8 cellular contexts compared by ENCODE assay signal in genomic region chr4:2441393-2442174, GRCh38. TPM values are rescaled to one million over a fixed set of nuclear protein-coding genes. Genes with fewer than 3 reads are reported as not detected.
DNase-seq lines count a peak whose midpoint lies in the region; ATAC-seq, FAIRE-seq and TF ChIP-seq lines count a peak whose summit lies in the region.

No MANE protein-coding gene starts in this region.

- H3K79me2 ChIP-seq in smooth muscle cell (ENCODE audit: low read depth) = no peaks in the 10 kb centered on the region

- peak; percentile 99 for ATAC-seq in CD4-positive, alpha-beta T cell (ENCODE audit: poor library complexity)
- ATAC-seq in HG03565 (IDR thresholded peaks at IDR 0.05; ENCODE audit: unreplicated experiment) (peak; percentile 76), HG03442 (IDR thresholded peaks at IDR 0.05; ENCODE audit: unreplicated experiment) (no peak)
- peak; percentile 96 for ATAC-seq in activated T-helper 17 cell treated with anti-CD3 and anti-CD28 coated beads, Interleukin-2, amount 50 U/mL, for 72 hours (replicated peaks)

- H3K36me3 Mint-ChIP-seq in CD4-positive, alpha-beta T cell (ENCODE audit: low read depth) = no peaks in the 10 kb centered on the region
- H3K36me3 Mint-ChIP-seq in activated T-helper 17 cell treated with anti-CD3 and anti-CD28 coated beads, Interleukin-2, amount 50 U/mL, for 72 hours (ENCODE audit: low read depth) = no peaks in the 10 kb centered on the region
- H3K36me3 Mint-ChIP-seq in glutamatergic neuron (ENCODE audit: unreplicated experiment) = no peaks in the 10 kb centered on the region

- no peaks in the 10 kb centered on the region for H3K4me1 Mint-ChIP-seq in CD4-positive, alpha-beta T cell (ENCODE audit: low read depth)
- H3K4me1 Mint-ChIP-seq in activated T-helper 17 cell treated with anti-CD3 and anti-CD28 coated beads, Interleukin-2, amount 50 U/mL, for 72 hours = no peaks in the 10 kb centered on the region
- no peaks in the 10 kb centered on the region for H3K4me1 Mint-ChIP-seq in glutamatergic neuron (ENCODE audit: low read depth, unreplicated experiment)

- no peaks in the 10 kb centered on the region for H4K20me1 ChIP-seq in smooth muscle cell (ENCODE audit: low read depth)

- H3K4me2 ChIP-seq in smooth muscle cell = no peak overlapping the region

- no peak overlapping the region for H3K27ac ChIP-seq in CD4-positive, alpha-beta T cell (ENCODE audit: low read depth, low read length)
- H3K27ac ChIP-seq in smooth muscle cell (ENCODE audit: low read depth) = no peak overlapping the region

- no peak overlapping the region for H3K4me3 ChIP-seq in smooth muscle cell

- H3K27ac Mint-ChIP-seq in CD4-positive, alpha-beta T cell = no peak overlapping the region
- H3K27ac Mint-ChIP-seq in activated T-helper 17 cell treated with anti-CD3 and anti-CD28 coated beads, Interleukin-2, amount 50 U/mL, for 72 hours = peak overlapping the region; percentile 63
- H3K27ac Mint-ChIP-seq in glutamatergic neuron (ENCODE audit: unreplicated experiment) = no peak overlapping the region

- TF ChIP-seq CTCF in CD4-positive, alpha-beta T cell (IDR thresholded peaks at IDR 0.05) = peak; percentile 69
- TF ChIP-seq CTCF in glutamatergic neuron (IDR thresholded peaks at IDR 0.05; ENCODE audit: partially characterized antibody, unreplicated experiment) (peak; percentile 67), smooth muscle cell (IDR thresholded peaks at IDR 0.05; ENCODE audit: borderline replicate concordance, insufficient read depth, poor library complexity, severe bottlenecking) (peak; percentile 59)

- CTCF ChIA-PET in CD4-positive, alpha-beta T cell (lab: Charles Lee) = interaction anchor here (0.5 to 2.1 kb wide), 22 partner anchors 9 to 225 kb away, joined by 3 to 23 read pairs (median 4); partner anchors contain the start of genes CFAP99, RNF4 and ZFYVE28

- no peaks in the 10 kb centered on the region for H3K9me3 ChIP-seq in CD4-positive, alpha-beta T cell (ENCODE audit: control insufficient read depth, low read length)
- no peaks in the 10 kb centered on the region for H3K9me3 ChIP-seq in smooth muscle cell (replicated peaks; ENCODE audit: low read depth)

- H3F3A ChIP-seq in smooth muscle cell (ENCODE audit: low read depth) = no peaks in the 10 kb centered on the region

- intact Hi-C loops in CD4-positive, alpha-beta T cell (cut with DNase I, micrococcal nuclease) = loop anchor here (1.0 kb wide), 1 partner anchor 221 kb away; no protein-coding TSS in a partner anchor

- H3K27me3 Mint-ChIP-seq in CD4-positive, alpha-beta T cell = no peaks in the 10 kb centered on the region
- no peaks in the 10 kb centered on the region for H3K27me3 Mint-ChIP-seq in activated T-helper 17 cell treated with anti-CD3 and anti-CD28 coated beads, Interleukin-2, amount 50 U/mL, for 72 hours
- peaks cover 2% of the 10 kb centered on the region for H3K27me3 Mint-ChIP-seq in glutamatergic neuron (ENCODE audit: unreplicated experiment)

- H3K4me3 Mint-ChIP-seq in CD4-positive, alpha-beta T cell = no peak overlapping the region
- no peak overlapping the region for H3K4me3 Mint-ChIP-seq in activated T-helper 17 cell treated with anti-CD3 and anti-CD28 coated beads, Interleukin-2, amount 50 U/mL, for 72 hours
- H3K4me3 Mint-ChIP-seq in glutamatergic neuron (ENCODE audit: unreplicated experiment) = no peak overlapping the region

- WGBS in smooth muscle cell (ENCODE audit: low lambda C conversion rate) = 57% methylated on average over 14 of the region's 14 CpGs

- H2AFZ ChIP-seq in smooth muscle cell (ENCODE audit: low read depth) = no peak overlapping the region

- H3K27me3 ChIP-seq in CD4-positive, alpha-beta T cell (ENCODE audit: control insufficient read depth, insufficient read depth, low read length) = no peaks in the 10 kb centered on the region
- H3K27me3 ChIP-seq in smooth muscle cell (ENCODE audit: low read depth) = no peaks in the 10 kb centered on the region

- FAIRE-seq in GM19239 (lab: Jason Lieb, UNC) (peak; percentile 66), RCC 7860 (lab: Jason Lieb, UNC) (no peak)

- peak; percentile 52 to 72 (median 61) for DNase-seq in CD4-positive, alpha-beta T cell
- peak; percentile 95 for DNase-seq in GM19239 (ENCODE audit: insufficient read length, low spot score)
- DNase-seq in RCC 7860 (ENCODE audit: low spot score) = peak; percentile 26
- peak; percentile 61 for DNase-seq in glutamatergic neuron
- DNase-seq in smooth muscle cell (lab: John Stamatoyannopoulos, UW; ENCODE audit: unreplicated experiment) = no peak

- H3K4me1 ChIP-seq in smooth muscle cell (ENCODE audit: low read depth) = no peaks in the 10 kb centered on the region

- H3K36me3 ChIP-seq in smooth muscle cell (ENCODE audit: low read depth) = no peaks in the 10 kb centered on the region

- H3K9ac ChIP-seq in smooth muscle cell (ENCODE audit: low read depth) = no peak overlapping the region

- POLR2A ChIA-PET in CD4-positive, alpha-beta T cell (lab: Charles Lee) = interaction anchor here (0.8 to 1.0 kb wide), 2 partner anchors 28 to 94 kb away, joined by 3 read pairs; no protein-coding TSS in a partner anchor

- H3K9me3 Mint-ChIP-seq in CD4-positive, alpha-beta T cell = no peaks in the 10 kb centered on the region
- no peaks in the 10 kb centered on the region for H3K9me3 Mint-ChIP-seq in activated T-helper 17 cell treated with anti-CD3 and anti-CD28 coated beads, Interleukin-2, amount 50 U/mL, for 72 hours
- no peaks in the 10 kb centered on the region for H3K9me3 Mint-ChIP-seq in glutamatergic neuron (ENCODE audit: unreplicated experiment)

RNA-seq across cellular contexts. Expression of gene CFAP99, which starts 22.8 kb away (rescaled TPM):
- total RNA-seq in CD4-positive, alpha-beta T cell = under 1 TPM in 1 of 2 experiments, not detected in 1; 0.17 TPM
- under 1 TPM; 0.11 to 0.26 TPM for total RNA-seq in activated T-helper 17 cell treated with anti-CD3 and anti-CD28 coated beads, Interleukin-2, amount 50 U/mL, for 72 hours
- total RNA-seq in glutamatergic neuron (ENCODE audit: unreplicated experiment) (not detected), smooth muscle cell (not detected in 2 replicates)
- not detected in 2 replicates for polyA plus RNA-seq in smooth muscle cell

RNA-seq across cellular contexts. Expression of gene ZFYVE28, which starts 23.1 kb away (rescaled TPM):
- 10 to 100 TPM; 26.2 to 28.0 TPM for total RNA-seq in CD4-positive, alpha-beta T cell
- 10 to 100 TPM; 36.3 to 42.7 TPM for total RNA-seq in activated T-helper 17 cell treated with anti-CD3 and anti-CD28 coated beads, Interleukin-2, amount 50 U/mL, for 72 hours
- 4.8 TPM for total RNA-seq in glutamatergic neuron (ENCODE audit: unreplicated experiment)
- 0.09 and 0.22 TPM in 2 replicates for total RNA-seq in smooth muscle cell
- 0.26 TPM in 1 of 2 replicates, not detected in the other for polyA plus RNA-seq in smooth muscle cell

RNA-seq across cellular contexts. Expression of gene RNF4, which starts 27.3 kb away (rescaled TPM):
- total RNA-seq in CD4-positive, alpha-beta T cell = 100 to 1,000 TPM; 106 to 109 TPM
- 10 to 100 TPM; 90.8 to 97.1 TPM for total RNA-seq in activated T-helper 17 cell treated with anti-CD3 and anti-CD28 coated beads, Interleukin-2, amount 50 U/mL, for 72 hours
- total RNA-seq in glutamatergic neuron (ENCODE audit: unreplicated experiment) (73.6 TPM), smooth muscle cell (47.3 and 52.5 TPM in 2 replicates)
- polyA plus RNA-seq in smooth muscle cell = 47.8 and 51.6 TPM in 2 replicates
